9 cellular contexts compared by ENCODE assay signal in genomic region chr19:55189424-55189823, GRCh38. TPM values are rescaled to one million over a fixed set of nuclear protein-coding genes. Genes with fewer than 3 reads are reported as not detected.
DNase-seq lines count a peak whose midpoint lies in the region; ATAC-seq and TF ChIP-seq lines count a peak whose summit lies in the region.
"Had no signal": no experiment of that assay in that cellular context is flagged by ENCODE, and none has a peak within 500 bp of the region (broad histone marks: within the 10 kb centered on the region; RNA-seq: fewer than 3 reads in every experiment).

No MANE protein-coding gene starts in this region.

- intact Hi-C loops in heart left ventricle (cut with DNase I): no loop called here
- intact Hi-C loops in cardiac septum (cut with DNase I): no loop called here

- TF ChIP-seq CTCF in heart left ventricle (IDR thresholded peaks at IDR 0.05) (no peak), brain microvascular endothelial cell (IDR thresholded peaks at IDR 0.05; ENCODE audit: low read depth, low read length, missing control alignments) (no peak), mesothelial cell of epicardium (IDR thresholded peaks at IDR 0.05; ENCODE audit: unreplicated experiment) (no peak)

- DNase-seq in heart left ventricle (peak; percentile 38 to 64 (median 53)), cardiac septum (ENCODE audit: low spot score) (no peak), brain microvascular endothelial cell (peak; percentile 96), islet precursor cell (peak; percentile 77), NCI-H446 treated with DMSO at 0.1 percent for 48 hours (lab: John Stamatoyannopoulos, UW) (no peak), OCI-M1 (lab: John Stamatoyannopoulos, UW) (no peak), mesothelial cell of epicardium (ENCODE audit: low spot score in 2 of 2, unreplicated experiment in 2 of 2) (no peak)

- peaks cover 0 to 7% (median 0%) of the 10 kb centered on the region in 12 donors for H3K4me1 ChIP-seq in heart left ventricle

- H3K27me3 ChIP-seq in heart left ventricle (peaks cover 0 to 5% (median 0%) of the 10 kb centered on the region in 9 donors), brain microvascular endothelial cell (replicated peaks) (no peaks in the 10 kb centered on the region)
- H3K27me3 ChIP-seq: BLaER1 treated with 17β-estradiol and CSF1 and Interleukin-3, amounts not matched to agents 10 nM and 100 nM had no signal

- ATAC-seq in heart left ventricle (peak; percentile 28 to 96 (median 90)), GM18511 (IDR thresholded peaks at IDR 0.05; ENCODE audit: unreplicated experiment) (no peak)

- in situ Hi-C loops in brain microvascular endothelial cell (cut with HindIII; ENCODE audit: low pct_ligation_motif_present, low sequenced_read_pairs): no loop called here

- no peaks in the 10 kb centered on the region for H3K4me1 Mint-ChIP-seq in mesothelial cell of epicardium

- no peaks in the 10 kb centered on the region for H3K9me3 ChIP-seq in heart left ventricle
- H3K9me3 ChIP-seq: BLaER1 treated with 17β-estradiol and CSF1 and Interleukin-3, amounts not matched to agents 10 nM and 100 nM had no signal

- H3K27ac ChIP-seq in heart left ventricle (peak overlapping the region in 6 of 12 donors; percentile 6 to 70 (median 24)), brain microvascular endothelial cell (peak overlapping the region; percentile 77)

- no peak overlapping the region for H3K4me3 Mint-ChIP-seq in mesothelial cell of epicardium

- 55 to 67% (median 63%) methylated on average over 15 of the region's 15 CpGs for WGBS in heart left ventricle, 4 donors

- no peak overlapping the region for H3K27ac Mint-ChIP-seq in mesothelial cell of epicardium

- no peak for TF ChIP-seq POLR2A in heart left ventricle (IDR thresholded peaks at IDR 0.05)

- no peaks in the 10 kb centered on the region for H3K9me3 Mint-ChIP-seq in mesothelial cell of epicardium

- H3K27me3 Mint-ChIP-seq in mesothelial cell of epicardium (ENCODE audit: low read depth): peaks cover 41% of the 10 kb centered on the region

- H3K36me3 ChIP-seq in heart left ventricle (no peaks in the 10 kb centered on the region), brain microvascular endothelial cell (replicated peaks) (no peaks in the 10 kb centered on the region)
- H3K36me3 ChIP-seq: BLaER1 treated with 17β-estradiol and CSF1 and Interleukin-3, amounts not matched to agents 10 nM and 100 nM had no signal

- no peak overlapping the region for H3K4me3 ChIP-seq in heart left ventricle
- no peak overlapping the region for H3K4me3 ChIP-seq in brain microvascular endothelial cell (ENCODE audit: low read depth, low read length)

- no peaks in the 10 kb centered on the region for H3K36me3 Mint-ChIP-seq in mesothelial cell of epicardium

RNA-seq across cellular contexts. Expression of gene SYT5, which starts 9.3 kb away (rescaled TPM):
- total RNA-seq in heart left ventricle (under 1 TPM in 1 of 9 donors, not detected in 8; 0.15 TPM), cardiac septum (0.30 TPM), mesothelial cell of epicardium (0.32 to 0.67 TPM (median 0.47 TPM) in 3 replicates)
- polyA plus RNA-seq in heart left ventricle: not detected

RNA-seq across cellular contexts. Expression of gene PTPRH, which starts 19.9 kb away (rescaled TPM):
- total RNA-seq in heart left ventricle (1 to 10 TPM in 8 of 9 donors, under 1 TPM in 1; 0.75 to 5.7 (median 2.3) TPM), cardiac septum (3.7 TPM), mesothelial cell of epicardium (10.4 to 10.7 TPM (median 10.5 TPM) in 3 replicates)
- polyA plus RNA-seq in heart left ventricle: 10 to 100 TPM in 1 of 2 donors, 1 to 10 TPM in 1; 1.8 to 11.4 TPM

RNA-seq across cellular contexts. Expression of gene DNAAF3, which starts 23.0 kb away (rescaled TPM):
- 1 to 10 TPM in 7 of 9 donors, under 1 TPM in 2; 0.56 to 5.7 (median 2.1) TPM for total RNA-seq in heart left ventricle
- polyA plus RNA-seq in heart left ventricle: 1 to 10 TPM; 1.8 to 4.4 TPM
- 3.4 TPM for total RNA-seq in cardiac septum
- 2.9 to 4.4 TPM (median 3.3 TPM) in 3 replicates for total RNA-seq in mesothelial cell of epicardium

RNA-seq across cellular contexts. Expression of gene TNNI3, which starts 31.9 kb away (rescaled TPM):
- total RNA-seq in heart left ventricle (over 10,000 TPM in 3 of 9 donors, 1,000 to 10,000 TPM in 6; 1,912 to 14,347 (median 9,662) TPM), cardiac septum (7,865 TPM), mesothelial cell of epicardium (6.3 to 9.1 TPM (median 8.9 TPM) in 3 replicates)
- over 10,000 TPM in 1 of 2 donors, 1,000 to 10,000 TPM in 1; 3,704 to 34,502 TPM for polyA plus RNA-seq in heart left ventricle

RNA-seq across cellular contexts. Expression of gene TMEM86B, which starts 39.1 kb away (rescaled TPM):
- 1 to 10 TPM in 8 of 9 donors, under 1 TPM in 1; 0.64 to 2.5 (median 1.9) TPM for total RNA-seq in heart left ventricle
- 1 to 10 TPM; 2.7 to 3.1 TPM for polyA plus RNA-seq in heart left ventricle
- 1.6 TPM for total RNA-seq in cardiac septum
- total RNA-seq in mesothelial cell of epicardium: 5.9 to 6.7 TPM (median 6.7 TPM) in 3 replicates

Comparison
In these comparisons a context has a peak if more than half of its experiments do, and no peak if none do; other contexts are left out.
1. DNase-seq: peak in heart left ventricle (5 of 5), brain microvascular endothelial cell (single experiment) and islet precursor cell (single experiment); none in cardiac septum (single experiment), NCI-H446 treated with DMSO at 0.1 percent for 48 hours (single experiment), OCI-M1 (single experiment) and mesothelial cell of epicardium (0 of 2).